ENCODE assay signal across 14 cellular contexts in genomic region chr12:71164166-71164876, GRCh38. TPM values are rescaled to one million over a fixed set of nuclear protein-coding genes. Genes with fewer than 3 reads are reported as not detected.
DNase-seq lines count a peak whose midpoint lies in the region; ATAC-seq and TF ChIP-seq lines count a peak whose summit lies in the region.
"Had no signal": no experiment of that assay in that cellular context is flagged by ENCODE, and none has a peak within 500 bp of the region (broad histone marks: within the 10 kb centered on the region; RNA-seq: fewer than 3 reads in every experiment).

No MANE protein-coding gene starts in this region.

- intact Hi-C loops in PC-3 (cut with micrococcal nuclease), result no loop called here
- intact Hi-C loops in upper lobe of right lung (cut with DNase I), result no loop called here

- H3K27me3 ChIP-seq in PC-3 (ENCODE audit: low read length) (no peaks in the 10 kb centered on the region), upper lobe of right lung (no peaks in the 10 kb centered on the region)

- H3K4me3 Mint-ChIP-seq in nephron, result no peak overlapping the region
- H3K4me3 Mint-ChIP-seq: CD8-positive, alpha-beta T cell had no signal

- H3K36me3 ChIP-seq in PC-3 (ENCODE audit: low read depth, low read length) (no peaks in the 10 kb centered on the region), upper lobe of right lung (no peaks in the 10 kb centered on the region)

- H3K36me3 Mint-ChIP-seq in nephron (ENCODE audit: low read depth), result no peaks in the 10 kb centered on the region
- H3K36me3 Mint-ChIP-seq: CD8-positive, alpha-beta T cell had no signal

- peak overlapping the region; percentile 27 to 53 (median 49) for H3K27ac Mint-ChIP-seq in nephron
- H3K27ac Mint-ChIP-seq: CD8-positive, alpha-beta T cell had no signal

- no peaks in the 10 kb centered on the region for H3K79me2 ChIP-seq in PC-3 (ENCODE audit: low read length)

- no peaks in the 10 kb centered on the region for H3K27me3 Mint-ChIP-seq in nephron (ENCODE audit: low read depth)

- H3K9ac ChIP-seq in PC-3 (ENCODE audit: low read length), result peak overlapping the region; percentile 58

- peaks cover 57% of the 10 kb centered on the region for H3K4me1 ChIP-seq in PC-3 (ENCODE audit: insufficient read depth, low read length)
- H3K4me1 ChIP-seq in upper lobe of right lung, result peaks cover 9% of the 10 kb centered on the region

- H2AFZ ChIP-seq in PC-3 (ENCODE audit: low read length), result peak overlapping the region; percentile 8; the same call in 1 of the 2 replicates

- no peak for ATAC-seq in PC-3
- ATAC-seq in upper lobe of right lung, result peak; percentile 41
- ATAC-seq in HG02610 (IDR thresholded peaks at IDR 0.05; ENCODE audit: unreplicated experiment), result no peak
- ATAC-seq: CD8-positive, alpha-beta T cell; Right ventricle myocardium inferior had no signal

- H3K9me2 ChIP-seq in PC-3 (replicated peaks; ENCODE audit: low read length), result no peaks in the 10 kb centered on the region

- no TSS peak for BruUV-seq in PC-3 (replicated peaks; lab: Mats Ljungman, UMichigan)

- POLR2A ChIA-PET in PC-3 (lab: Charles Lee; ENCODE audit: unreplicated experiment), result no interaction called here

- no peak for TF ChIP-seq CTCF in PC-3 (conservative IDR thresholded peaks at IDR 0.05; ENCODE audit: low read depth, low read length)
- TF ChIP-seq CTCF in nephron (IDR thresholded peaks at IDR 0.05; ENCODE audit: unreplicated experiment in 3 of 3), result no peak
- TF ChIP-seq CTCF in upper lobe of right lung (IDR thresholded peaks at IDR 0.05), result no peak

- H3K4me3 ChIP-seq in PC-3 (ENCODE audit: low read length), result no peak overlapping the region
- H3K4me3 ChIP-seq in upper lobe of right lung, result no peak overlapping the region

- peaks cover 13% of the 10 kb centered on the region for H3K9me3 Mint-ChIP-seq in nephron

- H3K4me2 ChIP-seq in PC-3 (ENCODE audit: low read length), result peak overlapping the region; percentile 52

- no peaks in the 10 kb centered on the region for H3F3A ChIP-seq in PC-3 (ENCODE audit: low read length, unreplicated experiment)

- CTCF ChIA-PET in PC-3 (lab: Charles Lee), result no interaction called here

- no peaks in the 10 kb centered on the region for H4K20me1 ChIP-seq in PC-3 (ENCODE audit: low read length)

- no peak for DNase-seq in PC-3
- peak; percentile 14 for DNase-seq in fibroblast of gingiva (ENCODE audit: low read depth)
- DNase-seq in upper lobe of right lung, result no peak
- DNase-seq in NCI-H345 (lab: John Stamatoyannopoulos, UW), result no peak
- no peak for DNase-seq in HPDE6-E6E7 (ENCODE audit: extremely low spot score)
- DNase-seq: CD8-positive, alpha-beta T cell; GOT3; KBM-7; NCI-H1048; NCI-H446 had no signal

- H3K27ac ChIP-seq in PC-3 (ENCODE audit: low read length), result peak overlapping the region; percentile 90
- H3K27ac ChIP-seq in upper lobe of right lung, result no peak overlapping the region

- H3K9me3 ChIP-seq in PC-3 (ENCODE audit: low read length), result no peaks in the 10 kb centered on the region
- no peaks in the 10 kb centered on the region for H3K9me3 ChIP-seq in upper lobe of right lung

- H3K4me1 Mint-ChIP-seq in nephron, result peaks cover 31% of the 10 kb centered on the region

RNA-seq across cellular contexts. Expression of gene TSPAN8, which starts 6.5 kb away (rescaled TPM):
- total RNA-seq in PC-3 (2014; rRNA removed), result 1.3 TPM in 1 of 2 replicates, not detected in the other
- total RNA-seq in upper lobe of right lung, result 11.2 TPM
- total RNA-seq: CD8-positive, alpha-beta T cell; M059J; Right ventricle myocardium inferior had no signal
